12 cellular contexts compared by ENCODE assay signal in genomic region chr13:114032121-114032799, GRCh38. TPM values are rescaled to one million over a fixed set of nuclear protein-coding genes. Genes with fewer than 3 reads are reported as not detected.
DNase-seq lines count a peak whose midpoint lies in the region; FAIRE-seq and TF ChIP-seq lines count a peak whose summit lies in the region.
"Had no signal": no experiment of that assay in that cellular context is flagged by ENCODE, and none has a peak within 500 bp of the region (broad histone marks: within the 10 kb centered on the region; RNA-seq: fewer than 3 reads in every experiment).

No MANE protein-coding gene starts in this region.

- peak; percentile 98 for FAIRE-seq in endothelial cell of umbilical vein (lab: Jason Lieb, UNC)

- DNase-seq in ACHN (peak; percentile 59), LHCN-M2 (ENCODE audit: low read depth) (peak; percentile 76), endothelial cell of umbilical vein (ENCODE audit: low read depth, low spot score) (peak; percentile 84), neural crest cell (ENCODE audit: low read depth, low spot score) (no peak), hippocampal formation (lab: John Stamatoyannopoulos, UW) (no peak), NOMO-1 treated with dmso at 0.1 percent for 144 hours (lab: John Stamatoyannopoulos, UW; ENCODE audit: unreplicated experiment) (no peak), RKO (ENCODE audit: low spot score) (no peak), NCI-H748 (lab: John Stamatoyannopoulos, UW; ENCODE audit: unreplicated experiment) (no peak)
- DNase-seq: activated CD4-positive, alpha-beta T cell treated with anti-CD3 and anti-CD28 coated beads for 4 hours; RPMI8226 had no signal

- peak overlapping the region; percentile 20 for H3K9ac ChIP-seq in endothelial cell of umbilical vein (replicated peaks; ENCODE audit: extremely low read depth, insufficient read depth, low read length)

- peaks cover 0 to 9% of the 10 kb centered on the region in 2 experiments for H3K36me3 ChIP-seq in endothelial cell of umbilical vein (ENCODE audit: control insufficient read depth in 2 of 2, extremely low read depth in 1 of 2, insufficient read depth in 2 of 2, low read length in 2 of 2)

- no peaks in the 10 kb centered on the region for H3K27me3 Mint-ChIP-seq in neural crest cell (ENCODE audit: low read depth)
- H3K27me3 Mint-ChIP-seq: activated naive CD4-positive, alpha-beta T cell treated with anti-CD3 and anti-CD28 coated beads, Interleukin-2, amount 50 U/mL, for 24 hours had no signal

- H3K4me3 Mint-ChIP-seq in neural crest cell: no peak overlapping the region
- H3K4me3 Mint-ChIP-seq: activated naive CD4-positive, alpha-beta T cell treated with anti-CD3 and anti-CD28 coated beads, Interleukin-2, amount 50 U/mL, for 24 hours had no signal

- H3K79me2 ChIP-seq in endothelial cell of umbilical vein (ENCODE audit: control insufficient read depth, insufficient read depth, low read length): peaks cover 74% of the 10 kb centered on the region

- no peak overlapping the region for H3K4me2 ChIP-seq in endothelial cell of umbilical vein (ENCODE audit: insufficient read depth, low read length)

- CTCF ChIA-PET in endothelial cell of umbilical vein (lab: Charles Lee): interaction anchor here (0.6 kb wide), 1 partner anchor 33 kb away, joined by 3 read pairs; no protein-coding TSS in a partner anchor

- H3K4me1 Mint-ChIP-seq in neural crest cell: peaks cover 55% of the 10 kb centered on the region

- no peaks in the 10 kb centered on the region for H3K9me1 ChIP-seq in endothelial cell of umbilical vein (replicated peaks; ENCODE audit: control insufficient read depth, extremely low read depth, insufficient read depth, low read length)

- POLR2A ChIA-PET in endothelial cell of umbilical vein (lab: Charles Lee): no interaction called here

- TF ChIP-seq CTCF in endothelial cell of umbilical vein (IDR thresholded peaks at IDR 0.05; ENCODE audit: extremely low read depth in 1 of 2, insufficient read depth in 1 of 2, low read depth in 1 of 2, low read length in 2 of 2) (no peak), neural crest cell (conservative IDR thresholded peaks at IDR 0.05) (no peak)

- H3K27ac ChIP-seq in endothelial cell of umbilical vein (ENCODE audit: insufficient read depth, low read depth, low read length): peak overlapping the region; percentile 82

- in situ Hi-C loops in ACHN (cut with HindIII; ENCODE audit: low pct_ligation_motif_present, low pct_unique_long_range_greater_than_20kb, low sequenced_read_pairs): no loop called here

- H3K27ac Mint-ChIP-seq in neural crest cell (ENCODE audit: unreplicated experiment): peak overlapping the region; percentile 78
- H3K27ac Mint-ChIP-seq: activated naive CD4-positive, alpha-beta T cell treated with anti-CD3 and anti-CD28 coated beads, Interleukin-2, amount 50 U/mL, for 24 hours had no signal

- intact Hi-C loops in endothelial cell of umbilical vein (cut with micrococcal nuclease): loop anchor here (2.0 to 5.0 kb wide), 2 partner anchors 87 to 195 kb away; no protein-coding TSS in a partner anchor

- no TSS peak for BruUV-seq in endothelial cell of umbilical vein (replicated peaks; lab: Mats Ljungman, UMichigan)

- H2AFZ ChIP-seq in endothelial cell of umbilical vein (ENCODE audit: low read depth, low read length): no peak overlapping the region

- dilution Hi-C loops in endothelial cell of umbilical vein (cut with MboI; ENCODE audit: extremely low pct_ligation_motif_present, low sequenced_read_pairs): no loop called here

- H3K27me3 ChIP-seq in endothelial cell of umbilical vein (ENCODE audit: control insufficient read depth in 2 of 2, insufficient read depth in 2 of 2, low read length in 2 of 2): no peaks in the 10 kb centered on the region

- no peaks in the 10 kb centered on the region for H3K9me3 ChIP-seq in endothelial cell of umbilical vein (replicated peaks; ENCODE audit: control insufficient read depth, insufficient read depth, low read length)

- TF ChIP-seq POLR2A in endothelial cell of umbilical vein (IDR thresholded peaks at IDR 0.05; ENCODE audit: low read depth, low read length): no peak

- no peaks in the 10 kb centered on the region for H3K9me3 Mint-ChIP-seq in neural crest cell
- H3K9me3 Mint-ChIP-seq: activated naive CD4-positive, alpha-beta T cell treated with anti-CD3 and anti-CD28 coated beads, Interleukin-2, amount 50 U/mL, for 24 hours had no signal

- H4K20me1 ChIP-seq in endothelial cell of umbilical vein (replicated peaks; ENCODE audit: control insufficient read depth, extremely low read depth, insufficient read depth, low read length): no peaks in the 10 kb centered on the region

- peaks cover 13% of the 10 kb centered on the region for H3K36me3 Mint-ChIP-seq in neural crest cell (ENCODE audit: low read depth)

- H3K4me3 ChIP-seq in endothelial cell of umbilical vein (replicated peaks in 1 of 3; ENCODE audit: insufficient read depth in 1 of 3, low read depth in 1 of 3, low read length in 3 of 3): no peak overlapping the region

- H3K4me1 ChIP-seq in endothelial cell of umbilical vein (ENCODE audit: control insufficient read depth, extremely low read depth, insufficient read depth, low read length): peaks cover 33% of the 10 kb centered on the region

TF ChIP-seq in endothelial cell of umbilical vein, 7 proteins besides CTCF, POLR2A, EP300 and RAD21:
- TF ChIP-seq POLR2AphosphoS5 (IDR thresholded peaks at IDR 0.05; ENCODE audit: insufficient read depth, low read depth, low read length) (no peak), JUN (IDR thresholded peaks at IDR 0.05; ENCODE audit: borderline replicate concordance, insufficient read depth, insufficient read length, low read depth) (peak; percentile 67)

RNA-seq across cellular contexts. Expression of gene C13orf46, which starts 58.4 kb away (rescaled TPM):
- total RNA-seq in LHCN-M2 (2014; rRNA removed): 0.11 and 0.13 TPM in 2 replicates
- polyA plus RNA-seq in LHCN-M2 (2012): 0.97 TPM
- total RNA-seq in endothelial cell of umbilical vein: 1.7 and 1.9 TPM in 2 replicates
- polyA plus RNA-seq in endothelial cell of umbilical vein: 1.2 and 1.3 TPM in 2 replicates
- 0.30 and 0.37 TPM in 2 replicates for polyA plus RNA-seq in endothelial cell of umbilical vein (2011; cell fraction: cytosol; rRNA removed)
- polyA plus RNA-seq in endothelial cell of umbilical vein (2011; cell fraction: nucleus; rRNA removed): 6.3 and 7.7 TPM in 2 replicates
- 0.52 and 0.86 TPM in 2 replicates for polyA plus RNA-seq in endothelial cell of umbilical vein (2012)
- polyA minus RNA-seq in endothelial cell of umbilical vein: 2.0 and 2.2 TPM in 2 replicates
- polyA minus RNA-seq in endothelial cell of umbilical vein (2011; cell fraction: cytosol; rRNA and poly(A)+ RNA removed): 0.41 TPM
- polyA minus RNA-seq in endothelial cell of umbilical vein (2011; cell fraction: nucleus; rRNA and poly(A)+ RNA removed): 4.6 and 7.2 TPM in 2 replicates
- total RNA-seq in neural crest cell: 0.66 and 1.9 TPM in 2 replicates
- polyA plus RNA-seq: neural cell had no signal

Comparison
In these comparisons a context has a peak if more than half of its experiments do, and no peak if none do; other contexts are left out.
1. DNase-seq: peak in ACHN (single experiment), LHCN-M2 (single experiment) and endothelial cell of umbilical vein (single experiment); none in neural crest cell (single experiment), hippocampal formation (0 of 2), NOMO-1 treated with dmso at 0.1 percent for 144 hours (single experiment), RKO (single experiment) and NCI-H748 (single experiment).